25 cellular contexts compared by ENCODE assay signal in the genomic region with DNA sequence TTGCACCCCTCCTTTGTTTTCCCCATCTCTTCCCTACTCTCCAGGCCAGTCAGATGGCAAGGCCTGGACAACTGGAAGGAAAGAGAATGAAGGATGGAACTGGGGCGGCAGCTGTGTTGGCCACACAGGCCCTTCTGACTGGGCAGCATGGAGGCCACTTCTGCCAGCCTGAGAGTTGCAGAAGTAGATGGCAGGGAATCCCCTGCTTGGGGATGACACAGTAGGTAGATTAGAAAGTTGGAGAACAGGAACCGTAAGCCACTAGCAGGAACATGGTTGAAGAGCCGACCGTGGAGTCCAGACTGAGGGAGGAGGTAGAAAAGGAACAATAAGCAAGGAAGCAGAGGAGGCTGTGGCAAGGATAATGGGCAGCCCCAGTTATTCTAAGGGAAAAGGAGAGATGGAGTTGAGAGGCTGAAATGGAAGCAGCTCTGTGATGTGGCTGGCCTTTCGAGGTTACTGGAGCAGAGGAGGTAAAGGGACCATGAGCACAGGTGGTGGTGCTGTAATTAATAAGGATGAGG. TPM values are rescaled to one million over a fixed set of nuclear protein-coding genes. Genes with fewer than 3 reads are reported as not detected.
A peak's percentile ranks its signal among the peaks of the same experiment; 100 is the strongest.
DNase-seq lines count a peak whose midpoint lies in the region; ATAC-seq and TF ChIP-seq lines count a peak whose summit lies in the region.
"Had no signal": no experiment of that assay in that cellular context is flagged by ENCODE, and none has a peak within 500 bp of the region (broad histone marks: within the 10 kb centered on the region; RNA-seq: fewer than 3 reads in every experiment).

No MANE protein-coding gene starts in this region.

- no peaks in the 10 kb centered on the region for H3K4me1 ChIP-seq in colonic mucosa

- intact Hi-C loops in colonic mucosa (cut with DNase I): loop anchor here (5.0 kb wide), 1 partner anchor 52 kb away; no protein-coding TSS in a partner anchor

- no peak overlapping the region for H3K4me3 ChIP-seq in colonic mucosa
- H3K4me3 ChIP-seq: GM23338, MG63, PC-9 had no signal

- no peak overlapping the region for H3K4me3 Mint-ChIP-seq in stimulated activated memory B cell treated with anti-CD40 and anti-IgM and Interleukin-4, amounts not matched to agents 10 μg/mL and 1 μg/mL and 100 μg/mL, for 72 hours
- H3K4me3 Mint-ChIP-seq: CD4-positive, CD25-positive, alpha-beta regulatory T cell; GM23338; IgD-negative memory B cell had no signal

- peak; percentile 24 for ATAC-seq in stimulated activated memory B cell treated with anti-CD40 and anti-IgM and Interleukin-4, amounts not matched to agents 10 μg/mL and 1 μg/mL and 100 μg/mL, for 72 hours
- ATAC-seq in HG03095 (IDR thresholded peaks at IDR 0.05; ENCODE audit: unreplicated experiment): no peak
- no peak for ATAC-seq in HG02840 (IDR thresholded peaks at IDR 0.05; ENCODE audit: low FRiP score, unreplicated experiment)
- ATAC-seq: GM23338, HCT116 had no signal

- peaks cover 7% of the 10 kb centered on the region for H3K4me1 Mint-ChIP-seq in stimulated activated memory B cell treated with anti-CD40 and anti-IgM and Interleukin-4, amounts not matched to agents 10 μg/mL and 1 μg/mL and 100 μg/mL, for 72 hours
- H3K4me1 Mint-ChIP-seq: CD4-positive, CD25-positive, alpha-beta regulatory T cell had no signal

- no peaks in the 10 kb centered on the region for H3K36me3 Mint-ChIP-seq in stimulated activated memory B cell treated with anti-CD40 and anti-IgM and Interleukin-4, amounts not matched to agents 10 μg/mL and 1 μg/mL and 100 μg/mL, for 72 hours
- H3K36me3 Mint-ChIP-seq: CD4-positive, CD25-positive, alpha-beta regulatory T cell; IgD-negative memory B cell had no signal

- no peak overlapping the region for H3K27ac Mint-ChIP-seq in stimulated activated memory B cell treated with anti-CD40 and anti-IgM and Interleukin-4, amounts not matched to agents 10 μg/mL and 1 μg/mL and 100 μg/mL, for 72 hours
- H3K27ac Mint-ChIP-seq: CD4-positive, CD25-positive, alpha-beta regulatory T cell; GM23338; IgD-negative memory B cell had no signal

- TF ChIP-seq CTCF in colonic mucosa (IDR thresholded peaks at IDR 0.05): no peak

- no peak overlapping the region for H3K9ac ChIP-seq in colonic mucosa (ENCODE audit: low read depth in 2 of 2, low read length in 2 of 2)

- peaks cover 10% of the 10 kb centered on the region for H3K27me3 Mint-ChIP-seq in stimulated activated memory B cell treated with anti-CD40 and anti-IgM and Interleukin-4, amounts not matched to agents 10 μg/mL and 1 μg/mL and 100 μg/mL, for 72 hours
- H3K27me3 Mint-ChIP-seq: IgD-negative memory B cell had no signal

- H3K27ac ChIP-seq in colonic mucosa: no peak overlapping the region
- H3K27ac ChIP-seq: 22Rv1, PC-9, RWPE1 had no signal

- H3K9me3 Mint-ChIP-seq in stimulated activated memory B cell treated with anti-CD40 and anti-IgM and Interleukin-4, amounts not matched to agents 10 μg/mL and 1 μg/mL and 100 μg/mL, for 72 hours: no peaks in the 10 kb centered on the region
- H3K9me3 Mint-ChIP-seq: CD4-positive, CD25-positive, alpha-beta regulatory T cell; GM23338; IgD-negative memory B cell had no signal

- peak; percentile 35 for DNase-seq in activated CD8-positive, alpha-beta memory T cell treated with anti-CD3 and anti-CD28 coated beads for 24 hours
- DNase-seq in activated CD8-positive, alpha-beta memory T cell treated with anti-CD3 and anti-CD28 coated beads, Interleukin-2, amount 50 U/mL, for 4 hours: no peak
- DNase-seq in colonic mucosa (peak; percentile 6), mesenteric fat pad (ENCODE audit: low spot score) (peak; percentile 69), AG08396 (ENCODE audit: low spot score) (no peak)
- DNase-seq: CD4-positive, CD25-positive, alpha-beta regulatory T cell; COR-L47; GDM1; Kasumi-1; MG63; NCI-H1092; NCI-H1436 treated with DMSO at 0.1 percent for 48 hours; NCI-H2029; NCI-H345; NCI-H524 treated with DMSO at 0.1 percent for 48 hours; PC-9; SIG-M5 had no signal

- H3K9me3 ChIP-seq in colonic mucosa: no peaks in the 10 kb centered on the region
- H3K9me3 ChIP-seq: MG63 had no signal

- no peaks in the 10 kb centered on the region for H3K36me3 ChIP-seq in colonic mucosa
- H3K36me3 ChIP-seq: MG63 had no signal

- H3K27me3 ChIP-seq in colonic mucosa: no peaks in the 10 kb centered on the region
- H3K27me3 ChIP-seq: MG63 had no signal

RNA-seq across cellular contexts. Expression of gene ZNF774, which starts 26.3 kb away (rescaled TPM):
- total RNA-seq in colonic mucosa (10 to 100 TPM; 13.7 to 13.9 TPM), mesenteric fat pad (0.84 TPM)
- total RNA-seq: CD4-positive, CD25-positive, alpha-beta regulatory T cell had no signal

Comparison
In these comparisons a context has a peak if more than half of its experiments do, and no peak if none do; other contexts are left out.
1. DNase-seq: peak in activated CD8-positive, alpha-beta memory T cell treated with anti-CD3 and anti-CD28 coated beads for 24 hours (single experiment), colonic mucosa (single experiment) and mesenteric fat pad (single experiment); none in activated CD8-positive, alpha-beta memory T cell treated with anti-CD3 and anti-CD28 coated beads, Interleukin-2, amount 50 U/mL, for 4 hours (single experiment) and AG08396 (single experiment).